ENCODE assay signal across 9 cellular contexts in genomic region chr9:99819484-99820329, GRCh38. TPM values are rescaled to one million over a fixed set of nuclear protein-coding genes. Genes with fewer than 3 reads are reported as not detected.
A peak's percentile ranks its signal among the peaks of the same experiment; 100 is the strongest.
DNase-seq lines count a peak whose midpoint lies in the region; ATAC-seq, FAIRE-seq and TF ChIP-seq lines count a peak whose summit lies in the region.
"Had no signal": no experiment of that assay in that cellular context is flagged by ENCODE, and none has a peak within 500 bp of the region (broad histone marks: within the 10 kb centered on the region; RNA-seq: fewer than 3 reads in every experiment).

No MANE protein-coding gene starts in this region.

- H4K20me1 ChIP-seq in HepG2 (ENCODE audit: insufficient read depth, low read length), result 0 out of 2 replicates have a peak, but pooled peaks cover 3% of the 10 kb centered on the region

- no peak for FAIRE-seq in HepG2 (lab: Jason Lieb, UNC)
- FAIRE-seq: islet of Langerhans had no signal

- H3K36me3 ChIP-seq in HepG2 (replicated peaks in 1 of 2; ENCODE audit: control insufficient read depth in 1 of 2, insufficient read depth in 2 of 2, low read length in 2 of 2), result no peaks in the 10 kb centered on the region

- H3K27me3 ChIP-seq in HepG2 (ENCODE audit: control insufficient read depth in 1 of 2, insufficient read depth in 2 of 2, low read length in 2 of 2), result peaks cover 4 to 24% of the 10 kb centered on the region in 2 experiments; a peak in 4 of 5 replicates

- H3K27ac Mint-ChIP-seq in activated CD4-positive, alpha-beta T cell treated with anti-CD3 and anti-CD28 coated beads, Interleukin-2, amount 10 ng/mL, durations not matched to agents 7 days and 5 days, result peak overlapping the region; percentile 92

- no peaks in the 10 kb centered on the region for H3K36me3 Mint-ChIP-seq in activated CD4-positive, alpha-beta T cell treated with anti-CD3 and anti-CD28 coated beads, Interleukin-2, amount 10 ng/mL, durations not matched to agents 7 days and 5 days (ENCODE audit: low read depth)

- H3K4me1 ChIP-seq in HepG2 (ENCODE audit: insufficient read depth, low read length), result peaks cover 42% of the 10 kb centered on the region

- BruUV-seq in HepG2 (replicated peaks; lab: Mats Ljungman, UMichigan), result no TSS peak

- in situ Hi-C loops in HepG2 (cut with HindIII; ENCODE audit: extremely low pct_ligation_motif_present, low pct_unique_long_range_greater_than_20kb), result loop anchor here (5.0 to 10.0 kb wide), 2 partner anchors 88 to 185 kb away; partner anchors contain the start of gene STX17

- peak overlapping the region; percentile 78 to 90 (median 89) for H3K4me3 ChIP-seq in HepG2 (replicated peaks in 1 of 3; ENCODE audit: insufficient read depth in 1 of 3, low read depth in 2 of 3, low read length in 3 of 3)

- peak; percentile 31; the same call in 1 of the 2 replicates for TF ChIP-seq CTCF in HepG2 (CRISPR knock-in tag; IDR thresholded peaks at IDR 0.05)

- peaks cover 48% of the 10 kb centered on the region for H3K27me3 Mint-ChIP-seq in activated CD4-positive, alpha-beta T cell treated with anti-CD3 and anti-CD28 coated beads, Interleukin-2, amount 10 ng/mL, durations not matched to agents 7 days and 5 days

- POLR2A ChIA-PET in activated CD4-positive, alpha-beta T cell treated with anti-CD3 and anti-CD28 coated beads, Interleukin-2, amount 10 ng/mL, durations not matched to agents 7 days and 5 days (lab: Charles Lee), result interaction anchor here (0.7 kb wide), 1 partner anchor 33 kb away, joined by 3 read pairs; no protein-coding TSS in a partner anchor
- POLR2A ChIA-PET in HepG2 (lab: Yijun Ruan, JAX), result interaction anchor here (0.6 to 1.5 kb wide), 4 partner anchors 9 to 634 kb away, joined by 3 to 6 read pairs (median 4); partner anchors contain the start of genes ALG2 and SEC61B

- peak; percentile 68 to 97 (median 92) for DNase-seq in C1 segment of cervical spinal cord (lab: John Stamatoyannopoulos, UW)
- DNase-seq in NCI-H524 treated with DMSO at 0.1 percent for 48 hours (lab: John Stamatoyannopoulos, UW), result peak; percentile 90
- peak; percentile 92 for DNase-seq in activated CD4-positive, alpha-beta T cell treated with anti-CD3 and anti-CD28 coated beads, Interleukin-2, amount 10 ng/mL, durations not matched to agents 7 days and 5 days
- peak; percentile 66 for DNase-seq in cortex of kidney (lab: John Stamatoyannopoulos, UW)
- DNase-seq in HepG2 (ENCODE audit: low spot score), result peak; percentile 81
- peak; percentile 83 to 85 for DNase-seq in stimulated activated CD4-positive, alpha-beta T cell treated with anti-CD3 and anti-CD28 coated beads, Interleukin-2, amount 100 ng/mL, for 48 hours

- WGBS in HepG2 (ENCODE audit: low lambda C conversion rate), result 0% methylated on average over 16 of the region's 114 CpGs

- peak in 1 of 2 experiments; percentile 96; a peak in 2 of 4 replicates for TF ChIP-seq POLR2A in HepG2 (IDR thresholded peaks at IDR 0.05; ENCODE audit: insufficient read depth in 1 of 2, low read depth in 2 of 2, low read length in 2 of 2)

- peak; percentile 74 for ATAC-seq in GM19324 (IDR thresholded peaks at IDR 0.05; ENCODE audit: low FRiP score, unreplicated experiment)
- ATAC-seq in HG03460 (IDR thresholded peaks at IDR 0.05; ENCODE audit: unreplicated experiment), result peak; percentile 42
- ATAC-seq in HepG2, result peak; percentile 70

- TF ChIP-seq EP300 in HepG2 (IDR thresholded peaks at IDR 0.05; ENCODE audit: low read depth in 2 of 2, low read length in 2 of 2), result no peak
- TF ChIP-seq EP300 in HepG2 (CRISPR knock-in tag; IDR thresholded peaks at IDR 0.05; ENCODE audit: borderline replicate concordance), result no peak

- peak overlapping the region; percentile 94 for H3K4me3 Mint-ChIP-seq in activated CD4-positive, alpha-beta T cell treated with anti-CD3 and anti-CD28 coated beads, Interleukin-2, amount 10 ng/mL, durations not matched to agents 7 days and 5 days

- H3K9me3 Mint-ChIP-seq in activated CD4-positive, alpha-beta T cell treated with anti-CD3 and anti-CD28 coated beads, Interleukin-2, amount 10 ng/mL, durations not matched to agents 7 days and 5 days, result no peaks in the 10 kb centered on the region

- CTCF ChIA-PET in activated CD4-positive, alpha-beta T cell treated with anti-CD3 and anti-CD28 coated beads, Interleukin-2, amount 10 ng/mL, durations not matched to agents 7 days and 5 days (lab: Charles Lee), result interaction anchor here (0.9 to 2.3 kb wide), 3 partner anchors 9 to 91 kb away, joined by 3 to 11 read pairs (median 5); no protein-coding TSS in a partner anchor
- CTCF ChIA-PET in HepG2 (lab: Yijun Ruan, JAX; ENCODE audit: low intra/inter-chr PET ratio, low total read pairs), result no interaction called here

- no peaks in the 10 kb centered on the region for H3K9me3 ChIP-seq in HepG2 (ENCODE audit: low read length)

- peak overlapping the region; percentile 87 for H3K27ac ChIP-seq in HepG2 (ENCODE audit: extremely low read length, insufficient read depth, low read length)

- peak overlapping the region; percentile 100 for H3K4me2 ChIP-seq in HepG2 (ENCODE audit: low read depth, low read length)

- H3K9ac ChIP-seq in HepG2 (ENCODE audit: insufficient read depth, low read depth, low read length), result peak overlapping the region; percentile 95

- peaks cover 5% of the 10 kb centered on the region for H3K79me2 ChIP-seq in HepG2 (ENCODE audit: insufficient read depth, low read length)

- intact Hi-C loops in HepG2 (cut with micrococcal nuclease; ENCODE audit: unreplicated experiment), result loop anchor here (1.0 to 5.0 kb wide), 3 partner anchors 87 to 647 kb away; partner anchors contain the start of genes INVS and STX17

- peaks cover 49% of the 10 kb centered on the region for H3K4me1 Mint-ChIP-seq in activated CD4-positive, alpha-beta T cell treated with anti-CD3 and anti-CD28 coated beads, Interleukin-2, amount 10 ng/mL, durations not matched to agents 7 days and 5 days

- H2AFZ ChIP-seq in HepG2 (ENCODE audit: low read length), result peak overlapping the region; percentile 3

- peak; percentile 76 for TF ChIP-seq RAD21 in HepG2 (CRISPR knock-in tag; IDR thresholded peaks at IDR 0.05)

TF ChIP-seq in HepG2, 621 proteins besides CTCF, POLR2A, EP300 and RAD21 (continues in another document):
- TF ChIP-seq PHF8 (CRISPR knock-in tag; IDR thresholded peaks at IDR 0.05), result peak; percentile 85

RNA-seq across cellular contexts. Expression of gene NR4A3, which starts 2.0 kb away (rescaled TPM):
- under 1 TPM; 0.17 to 0.29 TPM for total RNA-seq in activated CD4-positive, alpha-beta T cell treated with anti-CD3 and anti-CD28 coated beads, Interleukin-2, amount 10 ng/mL, durations not matched to agents 7 days and 5 days
- total RNA-seq in HepG2 (2016; rRNA removed; fragmentation: Illumina TruSeq; extraction: Trizol), result 0.02 TPM in 1 of 2 replicates, not detected in the other
- total RNA-seq in HepG2 (2016; cell fraction: cytosol; rRNA removed; fragmentation: Illumina TruSeq; extraction: Trizol; ENCODE audit: low read depth), result not detected in 2 replicates
- total RNA-seq in HepG2 (2016; cell fraction: insoluble cytoplasmic fraction; rRNA removed; fragmentation: Illumina TruSeq; extraction: Trizol), result 0.03 TPM in 1 of 2 replicates, not detected in the other
- 0.03 TPM in 1 of 2 replicates, not detected in the other for total RNA-seq in HepG2 (2016; cell fraction: membrane; rRNA removed; fragmentation: Illumina TruSeq; extraction: Trizol)
- 0.25 and 0.31 TPM in 2 replicates for total RNA-seq in HepG2 (2016; cell fraction: nucleus; rRNA removed; fragmentation: Illumina TruSeq; extraction: Trizol)
- polyA plus RNA-seq in HepG2 (2011; rRNA removed), result 0.03 and 0.09 TPM in 2 replicates
- 0.03 TPM in 1 of 2 replicates, not detected in the other for polyA plus RNA-seq in HepG2 (2011; cell fraction: cytosol; rRNA removed)
- 0.09 and 0.14 TPM in 2 replicates for polyA plus RNA-seq in HepG2 (2011; cell fraction: nucleus; rRNA removed)
- 0.07 TPM in 1 of 2 replicates, not detected in the other for polyA plus RNA-seq in HepG2 (2012)
- not detected in 2 replicates for polyA plus RNA-seq in HepG2 (2016; cell fraction: cytosol; fragmentation: Illumina TruSeq; extraction: Trizol; ENCODE audit: low read depth)
- polyA plus RNA-seq in HepG2 (2016; cell fraction: insoluble cytoplasmic fraction; fragmentation: Illumina TruSeq; extraction: Trizol; ENCODE audit: low read depth), result 0.04 and 0.07 TPM in 2 replicates
- polyA plus RNA-seq in HepG2 (2016; cell fraction: membrane; fragmentation: Illumina TruSeq; extraction: Trizol; ENCODE audit: low read depth), result not detected in 2 replicates
- not detected in 2 replicates for polyA plus RNA-seq in HepG2 (2016; cell fraction: nucleus; fragmentation: Illumina TruSeq; extraction: Trizol; ENCODE audit: insufficient read depth, low read depth)
- polyA minus RNA-seq in HepG2 (2011; rRNA and poly(A)+ RNA removed; ENCODE audit: low replicate concordance), result 0.06 and 5.7 TPM in 2 replicates
- 0.18 TPM in 1 of 2 replicates, not detected in the other for polyA minus RNA-seq in HepG2 (2011; cell fraction: cytosol; rRNA and poly(A)+ RNA removed)
- polyA minus RNA-seq in HepG2 (2011; cell fraction: nucleus; rRNA and poly(A)+ RNA removed), result 0.50 and 0.64 TPM in 2 replicates

Comparison
In these comparisons a context has a peak if more than half of its experiments do, and no peak if none do; other contexts are left out.
1. Peak in every context shown above with its lines: DNase-seq, ATAC-seq, H3K4me3 ChIP-seq and H3K27ac ChIP-seq.